ENCODE assay signal across 8 cellular contexts in the genomic region with DNA sequence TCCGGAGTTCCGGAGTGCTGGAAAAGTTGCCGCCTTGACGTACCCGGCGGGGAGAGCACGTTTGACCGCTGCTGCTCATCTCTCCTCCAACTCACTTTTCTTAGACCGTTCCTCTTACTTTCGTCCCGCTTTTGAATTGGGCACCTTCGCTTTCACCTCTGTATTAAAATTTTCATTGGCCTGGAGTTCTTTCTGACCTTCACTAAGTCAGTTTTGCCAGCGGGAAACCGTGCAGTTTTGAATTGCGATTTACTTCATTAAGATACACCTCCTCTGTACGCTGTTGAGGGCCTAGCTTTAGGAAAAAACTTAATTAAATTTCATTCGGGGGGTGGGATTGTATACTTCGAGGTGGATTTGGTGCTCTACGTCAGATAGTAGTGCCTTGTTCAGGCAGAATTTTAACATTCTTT. TPM values are rescaled to one million over a fixed set of nuclear protein-coding genes. Genes with fewer than 3 reads are reported as not detected.
DNase-seq lines count a peak whose midpoint lies in the region; ATAC-seq and TF ChIP-seq lines count a peak whose summit lies in the region.

No MANE protein-coding gene starts in this region.

- H3K4me1 ChIP-seq in heart left ventricle (peaks cover 0 to 33% (median 24%) of the 10 kb centered on the region in 12 donors), ascending aorta (peaks cover 0 to 26% of the 10 kb centered on the region in 2 donors), upper lobe of right lung (peaks cover 20% of the 10 kb centered on the region)

- H3K9me3 ChIP-seq in heart left ventricle (no peaks in the 10 kb centered on the region), ascending aorta (no peaks in the 10 kb centered on the region), upper lobe of right lung (no peaks in the 10 kb centered on the region)

- H3K4me3 ChIP-seq in heart left ventricle (peak overlapping the region; percentile 71 to 100 (median 96)), ascending aorta (peak overlapping the region; percentile 77 to 90), lower leg skin (ENCODE audit: low read depth, poor library complexity, severe bottlenecking) (peak overlapping the region; percentile 99), upper lobe of right lung (peak overlapping the region; percentile 98)

- no peak for TF ChIP-seq POLR2A in heart left ventricle (IDR thresholded peaks at IDR 0.05)
- TF ChIP-seq POLR2A in lower leg skin (IDR thresholded peaks at IDR 0.05): no peak

- intact Hi-C loops in heart left ventricle (cut with DNase I): loop anchor here in 8 of 10 donors (2.0 to 10.0 kb wide), 6 partner anchors 17 to 1547 kb away; partner anchors contain the start of genes C3orf33 (in 4 of the 8), SLC33A1 (in 3 of the 8), DHX36 (in 1 of the 8) and PLCH1 (in 1 of the 8)
- intact Hi-C loops in cardiac septum (cut with DNase I): loop anchor here (5.0 kb wide), 1 partner anchor 64 kb away; the partner anchor contains the start of gene C3orf33
- intact Hi-C loops in ascending aorta (cut with DNase I): loop anchor here (5.0 to 10.0 kb wide), 2 partner anchors 801 to 1213 kb away; partner anchors contain the start of gene TIPARP
- intact Hi-C loops in lower leg skin (cut with DNase I; ENCODE audit: low total_unique reads): no loop called here
- intact Hi-C loops in upper lobe of right lung (cut with DNase I): no loop called here

- TF ChIP-seq CTCF in heart left ventricle (IDR thresholded peaks at IDR 0.05) (no peak), ascending aorta (IDR thresholded peaks at IDR 0.05) (no peak), lower leg skin (IDR thresholded peaks at IDR 0.05) (no peak), upper lobe of right lung (IDR thresholded peaks at IDR 0.05) (no peak)

- DNase-seq in heart left ventricle (no peak), cardiac septum (ENCODE audit: low spot score) (no peak), ascending aorta (ENCODE audit: low spot score in 2 of 2) (no peak), lower leg skin (ENCODE audit: low spot score in 2 of 2) (no peak), upper lobe of right lung (no peak), DMS 273 (lab: John Stamatoyannopoulos, UW; ENCODE audit: unreplicated experiment) (no peak), NCI-H748 treated with DMSO at 0.1 percent for 48 hours (lab: John Stamatoyannopoulos, UW) (no peak)

- ATAC-seq in heart left ventricle: no peak
- ATAC-seq in HG03196 (IDR thresholded peaks at IDR 0.05; ENCODE audit: unreplicated experiment): peak; percentile 0
- no peak for ATAC-seq in upper lobe of right lung

- H3K27me3 ChIP-seq in heart left ventricle (no peaks in the 10 kb centered on the region), ascending aorta (no peaks in the 10 kb centered on the region), upper lobe of right lung (no peaks in the 10 kb centered on the region)

- 0 to 1% (median 0%) methylated on average over 18 to 19 of the region's 19 CpGs for WGBS in heart left ventricle, 4 donors
- 1% methylated on average over 19 of the region's 19 CpGs for WGBS in lower leg skin, 2 donors

- H3K36me3 ChIP-seq in heart left ventricle: no peaks in the 10 kb centered on the region
- H3K36me3 ChIP-seq in ascending aorta: no peaks in the 10 kb centered on the region
- no peaks in the 10 kb centered on the region for H3K36me3 ChIP-seq in upper lobe of right lung

- H3K27ac ChIP-seq in heart left ventricle: peak overlapping the region in 11 of 12 donors; percentile 87 to 99 (median 95)
- H3K27ac ChIP-seq in ascending aorta: peak overlapping the region; percentile 96 to 98
- peak overlapping the region; percentile 92 for H3K27ac ChIP-seq in upper lobe of right lung

RNA-seq across cellular contexts. Expression of gene GMPS, which starts 1.3 kb away (rescaled TPM):
- total RNA-seq in heart left ventricle (10 to 100 TPM; 21.4 to 36.8 (median 32.3) TPM), cardiac septum (27.7 TPM), ascending aorta (17.8 TPM), lower leg skin (10 to 100 TPM; 30.0 to 46.4 (median 37.6) TPM), upper lobe of right lung (41.2 TPM)
- polyA plus RNA-seq in heart left ventricle: 10 to 100 TPM; 11.9 to 26.9 TPM

RNA-seq across cellular contexts. Expression of gene SLC33A1, which starts 17.5 kb away (rescaled TPM):
- 10 to 100 TPM; 14.6 to 30.5 (median 21.6) TPM for total RNA-seq in heart left ventricle
- polyA plus RNA-seq in heart left ventricle: 10 to 100 TPM in 1 of 2 donors, 1 to 10 TPM in 1; 4.8 to 24.1 TPM
- total RNA-seq in cardiac septum: 29.9 TPM
- total RNA-seq in ascending aorta: 15.6 TPM
- 10 to 100 TPM; 19.4 to 26.3 (median 20.8) TPM for total RNA-seq in lower leg skin
- total RNA-seq in upper lobe of right lung: 36.5 TPM

Comparison
In these comparisons a context has a peak if more than half of its experiments do, and no peak if none do; other contexts are left out.
1. intact Hi-C loops: an anchor here in heart left ventricle (2.0 to 10.0 kb wide), cardiac septum (5.0 kb wide) and ascending aorta (5.0 to 10.0 kb wide); none called in lower leg skin and upper lobe of right lung.